In genomic region chr20:63552481-63553249, GRCh38 we compare ENCODE assay signal across 2 cellular contexts.
TF ChIP-seq lines count a peak whose summit lies in the region.

No MANE protein-coding gene starts in this region.

TF ChIP-seq in A549, 52 proteins besides CTCF, POLR2A, EP300 and RAD21:
- TF ChIP-seq GATA3 (IDR thresholded peaks at IDR 0.05; ENCODE audit: borderline replicate concordance) = no peak

TF ChIP-seq in K562, 482 proteins besides CTCF, POLR2A, EP300 and RAD21 (continues in another document):
- TF ChIP-seq ZNF407 (IDR thresholded peaks at IDR 0.05; ENCODE audit: low read depth) (no peak), UBTF (IDR thresholded peaks at IDR 0.05; ENCODE audit: borderline replicate concordance in 1 of 2, low read depth in 2 of 2, low read length in 2 of 2) (no peak), ZNF384 (IDR thresholded peaks at IDR 0.05; ENCODE audit: low read depth, low read length) (peak; percentile 50), CREM (IDR thresholded peaks at IDR 0.05; ENCODE audit: low read depth) (peak; percentile 9; the same call in 1 of the 2 replicates), GABPA (tag; conservative IDR thresholded peaks at IDR 0.05; ENCODE audit: low read depth) (peak; percentile 87), NEUROD1 (IDR thresholded peaks at IDR 0.05; ENCODE audit: borderline replicate concordance, low read depth, low read length, partially characterized antibody) (peak; percentile 33), MCM3 (IDR thresholded peaks at IDR 0.05) (no peak), SPI1 (IDR thresholded peaks at IDR 0.05; ENCODE audit: borderline replicate concordance, low read depth, low read length) (peak; percentile 54; the same call in 1 of the 2 replicates), FOXK1 (CRISPR knock-in tag; IDR thresholded peaks at IDR 0.05; ENCODE audit: borderline replicate concordance) (no peak), HDAC1 (IDR thresholded peaks at IDR 0.05) (peak in 1 of 2 experiments; percentile 48; a peak in 1 of 4 replicates), MAX (CRISPR knock-in tag; IDR thresholded peaks at IDR 0.05) (peak; percentile 43; the same call in 1 of the 2 replicates), MYC (IDR thresholded peaks at IDR 0.05; ENCODE audit: low read depth, low read length) (peak; percentile 49; the same call in 1 of the 2 replicates), MYC (CRISPR knock-in tag; IDR thresholded peaks at IDR 0.05; ENCODE audit: borderline replicate concordance, low read depth) (no peak), DACH1 (IDR thresholded peaks at IDR 0.05; ENCODE audit: partially characterized antibody) (peak; percentile 23), MYNN (IDR thresholded peaks at IDR 0.05) (peak; percentile 68; the same call in 1 of the 2 replicates), MYNN (CRISPR knock-in tag; IDR thresholded peaks at IDR 0.05) (no peak), FOXM1 (IDR thresholded peaks at IDR 0.05; ENCODE audit: low read depth) (no peak), FOXM1 (CRISPR knock-in tag; IDR thresholded peaks at IDR 0.05; ENCODE audit: low read depth) (no peak), CGGBP1 (CRISPR knock-in tag; IDR thresholded peaks at IDR 0.05) (no peak), MBD2 (IDR thresholded peaks at IDR 0.05; ENCODE audit: borderline replicate concordance, low read depth) (no peak), SMAD4 (CRISPR knock-in tag; conservative IDR thresholded peaks at IDR 0.05) (0 out of 2 replicates have a peak, but pooled peaks have one; percentile 22), FOXP1 (CRISPR knock-in tag; IDR thresholded peaks at IDR 0.05) (peak; percentile 70; the same call in 1 of the 2 replicates), CBFA2T3 (IDR thresholded peaks at IDR 0.05) (peak; percentile 68), SUPT5H (IDR thresholded peaks at IDR 0.05) (0 out of 2 replicates have a peak, but pooled peaks have one; percentile 33), ZNF766 (CRISPR knock-in tag; conservative IDR thresholded peaks at IDR 0.05) (0 out of 2 replicates have a peak, but pooled peaks have one; percentile 42), NFE2 (IDR thresholded peaks at IDR 0.05; ENCODE audit: low read depth) (peak; percentile 74), ZBTB2 (IDR thresholded peaks at IDR 0.05) (peak; percentile 60), ARID1B (IDR thresholded peaks at IDR 0.05) (peak; percentile 44; the same call in 1 of the 2 replicates), XRCC5 (IDR thresholded peaks at IDR 0.05; ENCODE audit: low read depth, low read length) (peak; percentile 63; the same call in 1 of the 2 replicates), ZNF639 (CRISPR knock-in tag; conservative IDR thresholded peaks at IDR 0.05 in 1 of 2, IDR thresholded peaks at IDR 0.05 in 1 of 2) (peak in 1 of 2 experiments; percentile 37; a peak in 1 of 4 replicates), THAP12 (CRISPR knock-in tag; IDR thresholded peaks at IDR 0.05) (0 out of 2 replicates have a peak, but pooled peaks have one; percentile 53), ERF (CRISPR knock-in tag; IDR thresholded peaks at IDR 0.05) (0 out of 2 replicates have a peak, but pooled peaks have one; percentile 44), HES1 (IDR thresholded peaks at IDR 0.05; ENCODE audit: low read depth) (peak; percentile 41; the same call in 1 of the 2 replicates), ID3 (CRISPR knock-in tag; IDR thresholded peaks at IDR 0.05) (no peak), ID3 (tag; IDR thresholded peaks at IDR 0.05) (0 out of 2 replicates have a peak, but pooled peaks have one; percentile 12), ELF4 (CRISPR knock-in tag; IDR thresholded peaks at IDR 0.05) (0 out of 2 replicates have a peak, but pooled peaks have one; percentile 19)
